In genomic region chr2:202278036-202278760, GRCh38 we compare ENCODE assay signal across 10 cellular contexts. TPM values are rescaled to one million over a fixed set of nuclear protein-coding genes. Genes with fewer than 3 reads are reported as not detected.
DNase-seq lines count a peak whose midpoint lies in the region; ATAC-seq, FAIRE-seq and TF ChIP-seq lines count a peak whose summit lies in the region.
"Had no signal": no experiment of that assay in that cellular context is flagged by ENCODE, and none has a peak within 500 bp of the region (broad histone marks: within the 10 kb centered on the region; RNA-seq: fewer than 3 reads in every experiment).

No MANE protein-coding gene starts in this region.

- peak overlapping the region; percentile 99 for H3K27ac Mint-ChIP-seq in activated naive CD4-positive, alpha-beta T cell treated with anti-CD3 and anti-CD28 coated beads, Interleukin-2, amount 50 U/mL, for 24 hours

- H3K36me3 Mint-ChIP-seq in activated naive CD4-positive, alpha-beta T cell treated with anti-CD3 and anti-CD28 coated beads, Interleukin-2, amount 50 U/mL, for 24 hours: peaks cover 24% of the 10 kb centered on the region

- no peak for FAIRE-seq in urothelium cell line (lab: Jason Lieb, UNC)

- H3K9me3 Mint-ChIP-seq in activated naive CD4-positive, alpha-beta T cell treated with anti-CD3 and anti-CD28 coated beads, Interleukin-2, amount 50 U/mL, for 24 hours: no peaks in the 10 kb centered on the region

- H3K4me1 Mint-ChIP-seq in activated naive CD4-positive, alpha-beta T cell treated with anti-CD3 and anti-CD28 coated beads, Interleukin-2, amount 50 U/mL, for 24 hours: peaks cover 34% of the 10 kb centered on the region

- no peaks in the 10 kb centered on the region for H3K27me3 Mint-ChIP-seq in activated naive CD4-positive, alpha-beta T cell treated with anti-CD3 and anti-CD28 coated beads, Interleukin-2, amount 50 U/mL, for 24 hours

- no peak for TF ChIP-seq CTCF in fibroblast of villous mesenchyme (IDR thresholded peaks at IDR 0.05; ENCODE audit: insufficient read depth, low read depth, low read length)

- H3K4me3 Mint-ChIP-seq in activated naive CD4-positive, alpha-beta T cell treated with anti-CD3 and anti-CD28 coated beads, Interleukin-2, amount 50 U/mL, for 24 hours: peak overlapping the region; percentile 82

- DNase-seq in activated naive CD4-positive, alpha-beta T cell (lab: John Stamatoyannopoulos, UW): no peak
- DNase-seq in fibroblast of villous mesenchyme (ENCODE audit: low read depth) (peak; percentile 80), urothelium cell line (ENCODE audit: low spot score) (no peak), NCI-H2029 treated with DMSO at 0.1 percent for 48 hours (lab: John Stamatoyannopoulos, UW) (no peak), NCI-H524 treated with DMSO at 0.1 percent for 48 hours (lab: John Stamatoyannopoulos, UW) (no peak)
- DNase-seq: DND-41, KG1 had no signal

- peak; percentile 49 for ATAC-seq in SK-N-SH treated with all-trans-retinoic acid at 6 μM for 48 hours
- no peak for ATAC-seq in HG03159 (IDR thresholded peaks at IDR 0.05; ENCODE audit: unreplicated experiment)

- H3K4me3 ChIP-seq in fibroblast of villous mesenchyme (ENCODE audit: low read depth, low read length): no peak overlapping the region

TF ChIP-seq in SK-N-SH treated with all-trans-retinoic acid at 6 μM for 48 hours, 23 proteins besides CTCF, POLR2A, EP300 and RAD21:
- no peak for TF ChIP-seq ARNTL (CRISPR knock-in tag; IDR thresholded peaks at IDR 0.05; ENCODE audit: borderline replicate concordance, low read depth)
- no peak for TF ChIP-seq GLIS3 (CRISPR knock-in tag; IDR thresholded peaks at IDR 0.05)
- TF ChIP-seq ZNF8 (CRISPR knock-in tag; IDR thresholded peaks at IDR 0.05): no peak
- no peak for TF ChIP-seq CREB5 (CRISPR knock-in tag; IDR thresholded peaks at IDR 0.05; ENCODE audit: low read depth)
- no peak for TF ChIP-seq ZFP30 (CRISPR knock-in tag; IDR thresholded peaks at IDR 0.05)
- no peak for TF ChIP-seq TSHZ2 (CRISPR knock-in tag; IDR thresholded peaks at IDR 0.05)
- no peak for TF ChIP-seq CSDC2 (CRISPR knock-in tag; IDR thresholded peaks at IDR 0.05)
- no peak for TF ChIP-seq TCF4 (CRISPR knock-in tag; IDR thresholded peaks at IDR 0.05; ENCODE audit: borderline replicate concordance)
- no peak for TF ChIP-seq BACH2 (CRISPR knock-in tag; IDR thresholded peaks at IDR 0.05; ENCODE audit: borderline replicate concordance)
- TF ChIP-seq TOX (CRISPR knock-in tag; IDR thresholded peaks at IDR 0.05; ENCODE audit: borderline replicate concordance): no peak
- no peak for TF ChIP-seq POU6F1 (CRISPR knock-in tag; IDR thresholded peaks at IDR 0.05; ENCODE audit: borderline replicate concordance, low read depth)
- no peak for TF ChIP-seq SNAI2 (CRISPR knock-in tag; IDR thresholded peaks at IDR 0.05)
- TF ChIP-seq ZNF565 (CRISPR knock-in tag; conservative IDR thresholded peaks at IDR 0.05; ENCODE audit: low read depth): no peak
- TF ChIP-seq ZC3H10 (CRISPR knock-in tag; IDR thresholded peaks at IDR 0.05): no peak
- TF ChIP-seq PATZ1 (CRISPR knock-in tag; IDR thresholded peaks at IDR 0.05; ENCODE audit: borderline replicate concordance): no peak
- TF ChIP-seq ZNF70 (CRISPR knock-in tag; IDR thresholded peaks at IDR 0.05): no peak

RNA-seq across cellular contexts. Expression of gene NOP58, which starts 12.6 kb away (rescaled TPM):
- total RNA-seq in fibroblast of villous mesenchyme: 53.8 and 82.5 TPM in 2 replicates

RNA-seq across cellular contexts. Expression of gene SUMO1, which starts 39.8 kb away (rescaled TPM):
- 109 and 167 TPM in 2 replicates for total RNA-seq in fibroblast of villous mesenchyme
